18 cellular contexts compared by ENCODE assay signal in the genomic region with DNA sequence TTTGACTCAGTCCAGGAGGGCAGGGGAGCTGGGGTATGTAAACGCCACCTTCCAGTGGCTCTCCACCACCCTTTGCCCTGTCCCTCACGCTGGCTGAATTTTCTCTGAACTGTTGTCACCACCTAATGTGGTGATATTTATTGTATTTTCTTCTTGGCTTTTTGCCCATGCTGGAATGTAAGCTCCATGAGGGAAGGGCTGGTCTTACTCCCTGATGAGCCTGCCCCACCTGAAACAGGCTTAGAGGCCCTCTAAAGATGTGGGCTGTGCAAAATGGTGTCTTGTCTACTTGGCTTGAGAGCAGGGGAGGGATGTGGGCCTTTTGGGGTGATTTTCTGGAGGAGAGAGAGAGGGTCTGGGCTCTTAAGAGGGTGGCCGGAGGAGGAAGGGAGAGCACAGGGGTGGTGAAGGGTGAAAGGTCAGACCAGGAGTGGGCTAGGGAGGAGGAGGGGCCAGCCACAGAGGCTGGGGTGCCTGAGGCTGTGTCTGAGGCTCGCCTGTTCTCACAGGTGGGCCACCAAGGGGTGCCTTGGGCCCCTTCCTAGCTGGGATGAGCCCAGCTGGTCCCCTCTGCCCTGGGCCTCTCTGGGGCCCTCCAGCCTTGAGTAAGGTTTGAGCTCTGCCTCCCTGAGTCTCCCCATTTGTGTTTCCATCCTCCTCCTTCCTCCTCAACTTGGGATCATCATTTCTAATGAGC. TPM values are rescaled to one million over a fixed set of nuclear protein-coding genes. Genes with fewer than 3 reads are reported as not detected.
"Had no signal": no experiment of that assay in that cellular context is flagged by ENCODE, and none has a peak within 500 bp of the region (broad histone marks: within the 10 kb centered on the region; RNA-seq: fewer than 3 reads in every experiment).

No MANE protein-coding gene starts in this region.

- H3K27me3 ChIP-seq: uterus had no signal

- H3K9me3 Mint-ChIP-seq: central memory CD8-positive, alpha-beta T cell; naive thymus-derived CD8-positive, alpha-beta T cell had no signal

- H3K4me3 ChIP-seq: coronary artery, gastroesophageal sphincter, heart left ventricle, tibial nerve, uterus had no signal

- DNase-seq: activated CD4-positive, alpha-beta T cell treated with anti-CD3 and anti-CD28 coated beads, Interleukin-2, amount 50 U/mL, for 4 hours; anterior cingulate cortex; brain microvascular endothelial cell; mesendoderm; naive thymus-derived CD8-positive, alpha-beta T cell; retina; stimulated activated CD4-positive, alpha-beta T cell treated with anti-CD3 and anti-CD28 coated beads, Interleukin-2, amount 100 ng/mL, for 24 hours; stimulated activated naive CD4-positive, alpha-beta T cell treated with Interleukin-2 at 50 U/mL for 16 hours; T1000; uterus had no signal

- H3K9me3 ChIP-seq: gastroesophageal sphincter, heart left ventricle, neutrophil, tibial nerve, uterus had no signal

- H3K4me3 Mint-ChIP-seq: central memory CD8-positive, alpha-beta T cell; naive thymus-derived CD8-positive, alpha-beta T cell had no signal

- H3K27ac ChIP-seq: brain microvascular endothelial cell, coronary artery, gastroesophageal sphincter, heart left ventricle, neutrophil, tibial nerve, uterus had no signal

- H3K27me3 Mint-ChIP-seq: central memory CD8-positive, alpha-beta T cell had no signal

- H3K36me3 Mint-ChIP-seq: naive thymus-derived CD8-positive, alpha-beta T cell had no signal

- H3K36me3 ChIP-seq: brain microvascular endothelial cell, gastroesophageal sphincter, heart left ventricle, neutrophil, tibial nerve, uterus had no signal

- ATAC-seq: gastroesophageal sphincter; heart left ventricle; naive thymus-derived CD8-positive, alpha-beta T cell had no signal

- H3K4me1 ChIP-seq: uterus had no signal

RNA-seq across cellular contexts. Expression of gene SPDEF, which starts 37.3 kb away (rescaled TPM):
- total RNA-seq: activated CD8-positive, alpha-beta memory T cell treated with anti-CD3 and anti-CD28 coated beads for 36 hours; naive thymus-derived CD8-positive, alpha-beta T cell; T-helper 1 cell treated with Interleukin-12 subunit alpha and Interleukin-12 subunit beta and Interleukin-4 antibody, amounts not matched to agents 30 ng/mL and 1 ng/mL, for 36 hours; tibial nerve had no signal
- polyA plus RNA-seq: naive thymus-derived CD8-positive, alpha-beta T cell had no signal
